9 cellular contexts compared by ENCODE assay signal in the genomic region with DNA sequence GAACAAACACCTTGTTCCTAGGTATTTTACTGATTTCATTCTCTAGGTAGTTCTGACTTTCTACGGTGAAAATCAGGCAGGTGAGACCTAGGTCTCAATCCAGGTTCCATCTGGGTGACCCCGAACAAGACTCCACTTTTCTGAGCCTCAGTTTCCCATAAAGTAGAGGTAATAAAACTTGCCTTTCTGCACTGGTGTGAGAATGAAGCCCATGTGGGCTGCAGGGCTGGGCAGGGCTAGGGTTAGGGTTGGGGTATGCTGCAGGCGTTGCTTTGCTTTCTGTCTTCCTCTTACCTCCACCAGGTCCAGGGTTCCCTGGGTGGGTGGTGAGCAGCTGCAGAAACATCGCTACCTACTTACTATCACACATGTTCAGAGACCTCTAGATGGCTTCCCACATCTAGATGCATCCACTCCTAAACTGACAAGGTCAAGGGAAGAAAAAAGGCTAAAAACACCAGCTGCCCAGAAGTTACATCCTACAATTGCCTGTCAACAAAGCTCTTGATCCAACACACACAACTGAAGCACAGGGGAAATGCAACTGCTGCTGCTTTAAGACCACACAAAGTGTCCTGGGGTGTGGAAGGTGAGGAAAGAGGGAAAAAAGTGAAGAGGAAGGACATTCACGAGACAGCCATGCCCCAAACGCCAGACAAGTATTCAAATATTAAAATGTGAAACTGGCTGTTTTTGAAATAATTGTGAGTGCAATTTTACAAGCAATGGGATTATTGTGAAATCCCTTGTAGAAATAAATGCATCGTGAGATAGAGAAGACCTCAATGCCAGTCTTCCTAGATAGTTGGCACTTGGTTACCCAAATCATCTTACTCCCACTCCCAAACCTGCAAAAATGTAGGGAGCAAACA. TPM values are rescaled to one million over a fixed set of nuclear protein-coding genes. Genes with fewer than 3 reads are reported as not detected.
DNase-seq lines count a peak whose midpoint lies in the region; ATAC-seq and TF ChIP-seq lines count a peak whose summit lies in the region.
"Had no signal": no experiment of that assay in that cellular context is flagged by ENCODE, and none has a peak within 500 bp of the region (broad histone marks: within the 10 kb centered on the region; RNA-seq: fewer than 3 reads in every experiment).

No MANE protein-coding gene starts in this region.

- H3K4me3 ChIP-seq in lower lobe of right lung = peak overlapping the region; percentile 15
- H3K4me3 ChIP-seq in thymus (ENCODE audit: low read length) = no peak overlapping the region

- H3K36me3 Mint-ChIP-seq in activated naive CD8-positive, alpha-beta T cell = peaks cover 26% of the 10 kb centered on the region

- TF ChIP-seq POLR2A in GM18505 (IDR thresholded peaks at IDR 0.05; ENCODE audit: borderline replicate concordance, extremely low read depth, insufficient read depth, insufficient read length) = no peak

- H3K27ac Mint-ChIP-seq in activated naive CD8-positive, alpha-beta T cell = peak overlapping the region; percentile 88

- peaks cover 10% of the 10 kb centered on the region for H3K36me3 ChIP-seq in lower lobe of right lung
- H3K36me3 ChIP-seq in thymus (ENCODE audit: control insufficient read depth, insufficient read depth) = no peaks in the 10 kb centered on the region

- H3K27me3 ChIP-seq in lower lobe of right lung (ENCODE audit: low read depth) (no peaks in the 10 kb centered on the region), thymus (ENCODE audit: control insufficient read depth, insufficient read depth) (no peaks in the 10 kb centered on the region)

- H3K4me1 Mint-ChIP-seq in activated naive CD8-positive, alpha-beta T cell (ENCODE audit: low read depth) = peaks cover 91% of the 10 kb centered on the region

- 91% methylated on average over 7 of the region's 7 CpGs for WGBS in thymus

- no peak for ATAC-seq in lower lobe of right lung
- ATAC-seq in GM18517 (IDR thresholded peaks at IDR 0.05; ENCODE audit: unreplicated experiment) = no peak
- ATAC-seq in GM18505 (IDR thresholded peaks at IDR 0.05; ENCODE audit: unreplicated experiment) = no peak
- no peak for ATAC-seq in GM21529 (IDR thresholded peaks at IDR 0.05; ENCODE audit: unreplicated experiment)

- H3K4me3 Mint-ChIP-seq in activated naive CD8-positive, alpha-beta T cell = peak overlapping the region; percentile 36

- H3K4me1 ChIP-seq in lower lobe of right lung (peaks cover 89% of the 10 kb centered on the region), thymus (ENCODE audit: control insufficient read depth, insufficient read depth, low read length) (peaks cover 10% of the 10 kb centered on the region)

- H3K27me3 Mint-ChIP-seq in activated naive CD8-positive, alpha-beta T cell = no peaks in the 10 kb centered on the region

- H3K9me3 ChIP-seq in lower lobe of right lung (no peaks in the 10 kb centered on the region), thymus (ENCODE audit: control insufficient read depth) (no peaks in the 10 kb centered on the region)

- peaks cover 10% of the 10 kb centered on the region for H3K9me3 Mint-ChIP-seq in activated naive CD8-positive, alpha-beta T cell (ENCODE audit: low read depth)

- no peak for TF ChIP-seq CTCF in lower lobe of right lung (IDR thresholded peaks at IDR 0.05)

- intact Hi-C loops in lower lobe of right lung (cut with DNase I) = no loop called here

- DNase-seq in activated T-cell treated with anti-CD3 and anti-CD28 coated beads, Interleukin-2, amount 50 U/mL, for 48 hours = peak; percentile 16 to 17
- DNase-seq in activated T-cell treated with anti-CD3 and anti-CD28 coated beads for 4 hours = no peak
- no peak for DNase-seq in lower lobe of right lung
- DNase-seq: NCI-H526 treated with DMSO at 0.1 percent for 48 hours had no signal

- peak overlapping the region; percentile 54 for H3K27ac ChIP-seq in lower lobe of right lung
- peak overlapping the region; percentile 15 for H3K27ac ChIP-seq in thymus (ENCODE audit: low read depth)

RNA-seq across cellular contexts. Expression of gene MBP, which starts 23.5 kb away (rescaled TPM):
- total RNA-seq in lower lobe of right lung = 90.6 TPM
- polyA plus RNA-seq in thymus = 16.3 TPM

Comparison
In these comparisons a context has a peak if more than half of its experiments do, and no peak if none do; other contexts are left out.
1. DNase-seq: peak in activated T-cell treated with anti-CD3 and anti-CD28 coated beads, Interleukin-2, amount 50 U/mL, for 48 hours (2 of 2); none in activated T-cell treated with anti-CD3 and anti-CD28 coated beads for 4 hours (single experiment) and lower lobe of right lung (single experiment).